1 cellular context compared by ENCODE assay signal in genomic region chr7:105224884-105225651, GRCh38.
TF ChIP-seq lines count a peak whose summit lies in the region.

No MANE protein-coding gene starts in this region.

TF ChIP-seq in WTC11, 78 proteins besides CTCF, POLR2A, EP300 and RAD21 (continued from another document):
- TF ChIP-seq, protein P1, sequence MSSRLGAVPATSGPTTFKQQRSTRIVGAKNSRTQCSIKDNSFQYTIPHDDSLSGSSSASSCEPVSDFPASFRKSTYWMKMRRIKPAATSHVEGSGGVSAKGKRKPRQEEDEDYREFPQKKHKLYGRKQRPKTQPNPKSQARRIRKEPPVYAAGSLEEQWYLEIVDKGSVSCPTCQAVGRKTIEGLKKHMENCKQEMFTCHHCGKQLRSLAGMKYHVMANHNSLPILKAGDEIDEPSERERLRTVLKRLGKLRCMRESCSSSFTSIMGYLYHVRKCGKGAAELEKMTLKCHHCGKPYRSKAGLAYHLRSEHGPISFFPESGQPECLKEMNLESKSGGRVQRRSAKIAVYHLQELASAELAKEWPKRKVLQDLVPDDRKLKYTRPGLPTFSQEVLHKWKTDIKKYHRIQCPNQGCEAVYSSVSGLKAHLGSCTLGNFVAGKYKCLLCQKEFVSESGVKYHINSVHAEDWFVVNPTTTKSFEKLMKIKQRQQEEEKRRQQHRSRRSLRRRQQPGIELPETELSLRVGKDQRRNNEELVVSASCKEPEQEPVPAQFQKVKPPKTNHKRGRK (CRISPR knock-in tag; IDR thresholded peaks at IDR 0.05; ENCODE audit: borderline replicate concordance) = no peak
TF ChIP-seq in WTC11: peak in this region for 0.
